2 cellular contexts compared by ENCODE assay signal in the genomic region with DNA sequence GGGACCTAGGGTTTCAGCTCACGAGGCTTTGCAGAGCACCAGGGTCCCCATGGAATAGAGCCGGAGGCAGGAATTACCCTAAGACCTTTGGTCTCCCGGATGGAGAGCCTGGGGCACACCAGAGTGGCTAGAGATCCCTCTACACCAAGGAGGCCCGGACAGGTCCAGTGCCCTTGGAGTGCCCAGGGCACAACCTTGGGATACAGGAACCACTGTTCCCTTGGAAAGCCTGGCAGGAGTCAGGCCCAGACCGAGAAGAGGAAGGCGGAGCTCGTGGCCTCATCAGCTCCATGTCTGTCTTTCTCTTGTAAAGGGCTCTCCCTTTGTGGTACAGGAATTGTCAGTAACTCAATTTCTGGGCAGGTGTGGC.
TF ChIP-seq lines count a peak whose summit lies in the region.

No MANE protein-coding gene starts in this region.

TF ChIP-seq in endothelial cell of umbilical vein, 7 proteins besides CTCF, POLR2A, EP300 and RAD21 (continued from another document):
- TF ChIP-seq, protein P1, sequence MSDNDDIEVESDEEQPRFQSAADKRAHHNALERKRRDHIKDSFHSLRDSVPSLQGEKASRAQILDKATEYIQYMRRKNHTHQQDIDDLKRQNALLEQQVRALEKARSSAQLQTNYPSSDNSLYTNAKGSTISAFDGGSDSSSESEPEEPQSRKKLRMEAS (IDR thresholded peaks at IDR 0.05; ENCODE audit: insufficient read depth, insufficient read length): no peak
- TF ChIP-seq EZH2 (IDR thresholded peaks at IDR 0.05; ENCODE audit: borderline replicate concordance, low read depth, low read length, severe bottlenecking) (no peak), JUN (IDR thresholded peaks at IDR 0.05; ENCODE audit: borderline replicate concordance, insufficient read depth, insufficient read length, low read depth) (no peak), GATA2 (IDR thresholded peaks at IDR 0.05; ENCODE audit: insufficient read depth, insufficient read length, low read depth, low read length) (no peak)

TF ChIP-seq in neural cell, 6 proteins besides CTCF, POLR2A, EP300 and RAD21 (continued from another document):
- TF ChIP-seq, protein P2, sequence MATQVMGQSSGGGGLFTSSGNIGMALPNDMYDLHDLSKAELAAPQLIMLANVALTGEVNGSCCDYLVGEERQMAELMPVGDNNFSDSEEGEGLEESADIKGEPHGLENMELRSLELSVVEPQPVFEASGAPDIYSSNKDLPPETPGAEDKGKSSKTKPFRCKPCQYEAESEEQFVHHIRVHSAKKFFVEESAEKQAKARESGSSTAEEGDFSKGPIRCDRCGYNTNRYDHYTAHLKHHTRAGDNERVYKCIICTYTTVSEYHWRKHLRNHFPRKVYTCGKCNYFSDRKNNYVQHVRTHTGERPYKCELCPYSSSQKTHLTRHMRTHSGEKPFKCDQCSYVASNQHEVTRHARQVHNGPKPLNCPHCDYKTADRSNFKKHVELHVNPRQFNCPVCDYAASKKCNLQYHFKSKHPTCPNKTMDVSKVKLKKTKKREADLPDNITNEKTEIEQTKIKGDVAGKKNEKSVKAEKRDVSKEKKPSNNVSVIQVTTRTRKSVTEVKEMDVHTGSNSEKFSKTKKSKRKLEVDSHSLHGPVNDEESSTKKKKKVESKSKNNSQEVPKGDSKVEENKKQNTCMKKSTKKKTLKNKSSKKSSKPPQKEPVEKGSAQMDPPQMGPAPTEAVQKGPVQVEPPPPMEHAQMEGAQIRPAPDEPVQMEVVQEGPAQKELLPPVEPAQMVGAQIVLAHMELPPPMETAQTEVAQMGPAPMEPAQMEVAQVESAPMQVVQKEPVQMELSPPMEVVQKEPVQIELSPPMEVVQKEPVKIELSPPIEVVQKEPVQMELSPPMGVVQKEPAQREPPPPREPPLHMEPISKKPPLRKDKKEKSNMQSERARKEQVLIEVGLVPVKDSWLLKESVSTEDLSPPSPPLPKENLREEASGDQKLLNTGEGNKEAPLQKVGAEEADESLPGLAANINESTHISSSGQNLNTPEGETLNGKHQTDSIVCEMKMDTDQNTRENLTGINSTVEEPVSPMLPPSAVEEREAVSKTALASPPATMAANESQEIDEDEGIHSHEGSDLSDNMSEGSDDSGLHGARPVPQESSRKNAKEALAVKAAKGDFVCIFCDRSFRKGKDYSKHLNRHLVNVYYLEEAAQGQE (IDR thresholded peaks at IDR 0.05; ENCODE audit: borderline replicate concordance): no peak
- no peak for TF ChIP-seq TAF1 (IDR thresholded peaks at IDR 0.05; ENCODE audit: low read depth)
- TF ChIP-seq MXI1 (conservative IDR thresholded peaks at IDR 0.05; ENCODE audit: poor library complexity, severe bottlenecking): no peak
